ENCODE assay signal across 12 cellular contexts in the genomic region with DNA sequence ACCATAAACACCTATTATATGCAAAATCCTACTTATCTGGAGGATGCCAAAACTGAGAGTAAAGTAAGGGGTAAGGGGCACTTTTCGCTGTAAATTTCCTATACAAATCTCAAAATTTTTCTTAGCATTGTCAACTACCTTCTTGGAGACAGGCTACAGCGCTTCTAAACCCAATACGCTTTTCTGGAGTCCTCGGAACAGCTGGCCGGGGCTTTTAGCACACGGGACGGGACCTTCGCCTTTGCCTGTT. TPM values are rescaled to one million over a fixed set of nuclear protein-coding genes. Genes with fewer than 3 reads are reported as not detected.
DNase-seq lines count a peak whose midpoint lies in the region; ATAC-seq and TF ChIP-seq lines count a peak whose summit lies in the region.
"Had no signal": no experiment of that assay in that cellular context is flagged by ENCODE, and none has a peak within 500 bp of the region (broad histone marks: within the 10 kb centered on the region; RNA-seq: fewer than 3 reads in every experiment).

No MANE protein-coding gene starts in this region.

- no peak for DNase-seq in mesendoderm
- DNase-seq in tibial artery, result no peak
- no peak for DNase-seq in GM13977 (ENCODE audit: low spot score)
- DNase-seq in NCI-H2196 (lab: John Stamatoyannopoulos, UW; ENCODE audit: unreplicated experiment), result no peak
- no peak for DNase-seq in mucosa of descending colon
- DNase-seq: activated T-cell treated with anti-CD3 and anti-CD28 coated beads, Interleukin-2, amount 50 U/mL, for 48 hours; effector memory CD8-positive, alpha-beta T cell; NCI-H526 treated with DMSO at 0.1 percent for 48 hours had no signal

- no peaks in the 10 kb centered on the region for H3K36me3 ChIP-seq in HUES48 (ENCODE audit: control insufficient read depth, insufficient read depth, low read length)
- no peaks in the 10 kb centered on the region for H3K36me3 ChIP-seq in mesendoderm (ENCODE audit: control insufficient read depth, insufficient read depth, low read length)
- H3K36me3 ChIP-seq in tibial artery, result no peaks in the 10 kb centered on the region
- no peaks in the 10 kb centered on the region for H3K36me3 ChIP-seq in mucosa of descending colon (ENCODE audit: low read depth)
- H3K36me3 ChIP-seq: left lung had no signal

- no peaks in the 10 kb centered on the region for H3K79me1 ChIP-seq in mesendoderm (ENCODE audit: low read length)

- H3K27ac ChIP-seq in HUES48 (ENCODE audit: low read depth, low read length), result no peak overlapping the region
- H3K27ac ChIP-seq in mesendoderm (ENCODE audit: low read depth, low read length), result peak overlapping the region; percentile 27
- H3K27ac ChIP-seq in tibial artery, result peak overlapping the region in 1 of 2 donors; percentile 44
- H3K27ac ChIP-seq: left lung had no signal

- no peak overlapping the region for H4K5ac ChIP-seq in mesendoderm (ENCODE audit: low read length)

- H3K27ac Mint-ChIP-seq in dendritic cell treated with granulocyte-macrophage colony-stimulating factor and Interleukin-4, amounts not matched to agents 40 ng/mL and 50 ng/mL, for 4 days, result no peak overlapping the region
- H3K27ac Mint-ChIP-seq: effector memory CD8-positive, alpha-beta T cell had no signal

- H2BK120ac ChIP-seq in mesendoderm (ENCODE audit: low read depth, low read length), result no peak overlapping the region

- no peaks in the 10 kb centered on the region for H3K9me3 Mint-ChIP-seq in dendritic cell treated with granulocyte-macrophage colony-stimulating factor and Interleukin-4, amounts not matched to agents 40 ng/mL and 50 ng/mL, for 4 days

- no peaks in the 10 kb centered on the region for H3K79me2 ChIP-seq in mesendoderm (ENCODE audit: control insufficient read depth, insufficient read depth, low read length)

- H3K4ac ChIP-seq in mesendoderm (ENCODE audit: low read depth, low read length), result no peak overlapping the region

- peak overlapping the region; percentile 20; the same call in 1 of the 2 replicates for H3K9ac ChIP-seq in HUES48 (ENCODE audit: low read depth, low read length)
- no peak overlapping the region for H3K9ac ChIP-seq in mesendoderm (ENCODE audit: low read length)

- WGBS in mesendoderm (ENCODE audit: extremely low coverage, insufficient coverage, low lambda C conversion rate), result no CpG with 5 or more reads among the region's 8 CpGs

- intact Hi-C loops in dendritic cell treated with granulocyte-macrophage colony-stimulating factor and Interleukin-4, amounts not matched to agents 40 ng/mL and 50 ng/mL, for 4 days (cut with micrococcal nuclease), result loop anchor here (10.0 kb wide), 1 partner anchor 762 kb away; no protein-coding TSS in a partner anchor
- intact Hi-C loops in tibial artery (cut with DNase I; ENCODE audit: low total_unique reads) (no loop called here), mucosa of descending colon (cut with DNase I, micrococcal nuclease) (no loop called here)

- H3K4me1 ChIP-seq in HUES48 (ENCODE audit: control insufficient read depth, insufficient read depth, low read length) (peaks cover 61% of the 10 kb centered on the region), mesendoderm (ENCODE audit: control insufficient read depth, low read depth, low read length) (peaks cover 1% of the 10 kb centered on the region), tibial artery (peaks cover 5 to 26% (median 10%) of the 10 kb centered on the region in 4 donors), mucosa of descending colon (ENCODE audit: low read depth) (peaks cover 7% of the 10 kb centered on the region)

- H3K4me3 ChIP-seq in HUES48 (ENCODE audit: low read depth, low read length) (peak overlapping the region; percentile 67), mesendoderm (ENCODE audit: low read length) (no peak overlapping the region), tibial artery (peak overlapping the region; percentile 49 to 50), mucosa of descending colon (no peak overlapping the region)

- in situ Hi-C loops in GM13977 (cut with MboI; ENCODE audit: low pct_unique_long_range_greater_than_20kb, low sequenced_read_pairs, unreplicated experiment), result no loop called here

- no peaks in the 10 kb centered on the region for H3K36me3 Mint-ChIP-seq in dendritic cell treated with granulocyte-macrophage colony-stimulating factor and Interleukin-4, amounts not matched to agents 40 ng/mL and 50 ng/mL, for 4 days (ENCODE audit: low read depth)

- H3K4me3 Mint-ChIP-seq in dendritic cell treated with granulocyte-macrophage colony-stimulating factor and Interleukin-4, amounts not matched to agents 40 ng/mL and 50 ng/mL, for 4 days, result peak overlapping the region; percentile 44
- H3K4me3 Mint-ChIP-seq: effector memory CD8-positive, alpha-beta T cell had no signal

- H3K56ac ChIP-seq in mesendoderm (ENCODE audit: low read length), result no peak overlapping the region

- H3K27me3 Mint-ChIP-seq in dendritic cell treated with granulocyte-macrophage colony-stimulating factor and Interleukin-4, amounts not matched to agents 40 ng/mL and 50 ng/mL, for 4 days, result peaks cover 92% of the 10 kb centered on the region

- H3K9me3 ChIP-seq in HUES48 (ENCODE audit: control insufficient read depth, insufficient read depth, low read length) (no peaks in the 10 kb centered on the region), tibial artery (no peaks in the 10 kb centered on the region), mucosa of descending colon (no peaks in the 10 kb centered on the region)
- H3K9me3 ChIP-seq: left lung had no signal

- H3K27me3 ChIP-seq in HUES48 (ENCODE audit: control insufficient read depth, insufficient read depth, low read length) (peaks cover 98% of the 10 kb centered on the region), mesendoderm (ENCODE audit: insufficient read depth, low read length, poor library complexity) (peaks cover 35% of the 10 kb centered on the region), tibial artery (peaks cover 4 to 41% of the 10 kb centered on the region in 2 donors)

- no peak overlapping the region for H2AK5ac ChIP-seq in mesendoderm (ENCODE audit: low read length)

- ATAC-seq in HG02938 (IDR thresholded peaks at IDR 0.05; ENCODE audit: unreplicated experiment), result no peak
- no peak for ATAC-seq in mucosa of descending colon
- ATAC-seq: effector memory CD8-positive, alpha-beta T cell had no signal

- no peak overlapping the region for H2BK5ac ChIP-seq in mesendoderm (ENCODE audit: low read length)

- H3K4me2 ChIP-seq in mesendoderm (ENCODE audit: low read length), result peak overlapping the region; percentile 73

- peaks cover 41% of the 10 kb centered on the region for H3K4me1 Mint-ChIP-seq in dendritic cell treated with granulocyte-macrophage colony-stimulating factor and Interleukin-4, amounts not matched to agents 40 ng/mL and 50 ng/mL, for 4 days (ENCODE audit: low read depth)

- H2BK15ac ChIP-seq in mesendoderm (replicated peaks; ENCODE audit: low read depth), result no peak overlapping the region

- no peak for TF ChIP-seq CTCF in tibial artery (IDR thresholded peaks at IDR 0.05)
- no peak for TF ChIP-seq CTCF in GM13977 (IDR thresholded peaks at IDR 0.05; ENCODE audit: extremely low read depth, insufficient read depth, missing control alignments)
- no peak for TF ChIP-seq CTCF in mucosa of descending colon (IDR thresholded peaks at IDR 0.05)

- H4K8ac ChIP-seq in mesendoderm (ENCODE audit: low read depth, low read length), result no peak overlapping the region

- no peak overlapping the region for H3K23ac ChIP-seq in mesendoderm (ENCODE audit: low read length)

- H3K18ac ChIP-seq in mesendoderm (ENCODE audit: low read length), result peak overlapping the region; percentile 72

RNA-seq across cellular contexts. Expression of gene TWIST1, which starts 10.4 kb away (rescaled TPM):
- 0.69 TPM for polyA plus RNA-seq in mesendoderm (2013, experiment 1 of 2)
- 0.62 TPM for polyA plus RNA-seq in mesendoderm (2013, experiment 2 of 2)
- total RNA-seq in mucosa of descending colon, result 1 to 10 TPM in 1 of 3 donors, under 1 TPM in 1, not detected in 1; 0.36 to 1.3 TPM

RNA-seq across cellular contexts. Expression of gene FERD3L, which starts 38.2 kb away (rescaled TPM):
- not detected for polyA plus RNA-seq in mesendoderm (2013, experiment 1 of 2)
- polyA plus RNA-seq in mesendoderm (2013, experiment 2 of 2), result not detected
- not detected for total RNA-seq in mucosa of descending colon
- total RNA-seq: left lung had no signal

Comparison
In these comparisons a context has a peak if more than half of its experiments do, and no peak if none do; other contexts are left out.
1. H3K4me3 ChIP-seq: peak in HUES48 (single experiment) and tibial artery (2 of 2); none in mesendoderm (single experiment) and mucosa of descending colon (single experiment).